Comparison of ENCODE assay signal across 20 cellular contexts in the genomic region with DNA sequence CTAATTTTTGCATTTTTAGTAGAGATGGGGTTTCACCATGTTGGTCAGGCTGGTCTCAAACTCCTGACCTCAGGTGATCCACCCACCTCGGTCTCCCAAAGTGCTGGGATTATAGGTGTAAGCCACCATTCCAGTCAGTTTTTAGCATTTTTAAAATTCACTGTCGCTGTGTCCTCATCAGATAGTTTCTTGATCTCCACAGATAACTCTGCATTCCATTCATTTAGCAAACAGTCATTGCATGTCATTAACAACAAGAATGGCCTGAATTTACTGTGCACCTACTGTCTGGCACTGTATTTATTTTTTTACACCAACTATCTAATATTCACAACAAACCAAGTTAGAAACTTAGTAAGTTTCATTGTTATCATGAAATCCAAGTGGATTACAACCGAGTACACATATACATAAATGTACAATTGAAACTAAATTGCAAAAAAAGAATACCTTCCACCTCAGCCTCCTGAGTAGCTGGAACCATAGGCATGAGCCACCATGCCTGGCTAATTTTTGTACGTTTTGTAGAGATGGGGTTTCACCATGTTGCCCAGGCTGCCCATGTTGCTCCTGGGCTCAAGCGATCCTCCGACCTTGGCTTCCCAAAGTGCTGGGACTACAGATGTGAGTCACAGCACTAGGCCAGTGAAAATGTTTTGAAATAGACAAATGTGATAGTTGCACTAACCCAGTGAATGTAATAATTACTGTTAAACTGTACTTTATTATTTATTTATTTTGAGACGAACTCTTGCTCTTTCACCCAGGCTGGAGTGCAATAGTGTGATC. TPM values are rescaled to one million over a fixed set of nuclear protein-coding genes. Genes with fewer than 3 reads are reported as not detected.
A peak's percentile ranks its signal among the peaks of the same experiment; 100 is the strongest.
DNase-seq lines count a peak whose midpoint lies in the region; FAIRE-seq and TF ChIP-seq lines count a peak whose summit lies in the region.
"Had no signal": no experiment of that assay in that cellular context is flagged by ENCODE, and none has a peak within 500 bp of the region (broad histone marks: within the 10 kb centered on the region; RNA-seq: fewer than 3 reads in every experiment).

No MANE protein-coding gene starts in this region.

- H3K4me1 Mint-ChIP-seq in activated CD4-positive, alpha-beta T cell treated with anti-CD3 and anti-CD28 coated beads, Interleukin-2, amount 10 ng/mL, durations not matched to agents 24 days and 14 days, result peaks cover 8% of the 10 kb centered on the region
- no peaks in the 10 kb centered on the region for H3K4me1 Mint-ChIP-seq in endothelial cell (ENCODE audit: unreplicated experiment)

- H3K27ac Mint-ChIP-seq in activated CD4-positive, alpha-beta T cell treated with anti-CD3 and anti-CD28 coated beads, Interleukin-2, amount 10 ng/mL, durations not matched to agents 24 days and 14 days, result no peak overlapping the region
- H3K27ac Mint-ChIP-seq in endothelial cell (ENCODE audit: unreplicated experiment), result peak overlapping the region; percentile 73
- H3K27ac Mint-ChIP-seq: CD4-positive, alpha-beta T cell; HFFc6 had no signal

- DNase-seq in activated CD4-positive, alpha-beta T cell treated with anti-CD3 and anti-CD28 coated beads, Interleukin-2, amount 10 ng/mL, durations not matched to agents 24 days and 14 days, result peak; percentile 26
- DNase-seq in activated CD4-positive, alpha-beta T cell treated with anti-CD3 and anti-CD28 coated beads for 1 hour, result no peak
- DNase-seq in adrenal gland (peak; percentile 38 to 70 (median 67)), endothelial cell (ENCODE audit: low spot score) (no peak), RCC 7860 (ENCODE audit: low spot score) (no peak), SJCRH30 (no peak), stomach (no peak)
- DNase-seq: AML-193; CD4-positive, alpha-beta T cell; DMS153; DMS79; GDM1; GOT3; H7; HFFc6 had no signal

- TF ChIP-seq POLR2A in adrenal gland (IDR thresholded peaks at IDR 0.05) (no peak), stomach (IDR thresholded peaks at IDR 0.05) (no peak)

- peaks cover 4 to 37% of the 10 kb centered on the region in 2 donors for H3K4me1 ChIP-seq in adrenal gland (replicated peaks in 1 of 2)
- no peaks in the 10 kb centered on the region for H3K4me1 ChIP-seq in SJCRH30
- peaks cover 9 to 36% (median 22%) of the 10 kb centered on the region in 4 donors for H3K4me1 ChIP-seq in stomach

- H3K9me3 ChIP-seq in adrenal gland (replicated peaks in 1 of 3), result no peaks in the 10 kb centered on the region
- H3K9me3 ChIP-seq in SJCRH30 (replicated peaks), result no peaks in the 10 kb centered on the region
- no peaks in the 10 kb centered on the region for H3K9me3 ChIP-seq in stomach
- H3K9me3 ChIP-seq: A549 had no signal

- no peaks in the 10 kb centered on the region for H3K9me3 Mint-ChIP-seq in activated CD4-positive, alpha-beta T cell treated with anti-CD3 and anti-CD28 coated beads, Interleukin-2, amount 10 ng/mL, durations not matched to agents 24 days and 14 days
- no peaks in the 10 kb centered on the region for H3K9me3 Mint-ChIP-seq in endothelial cell (ENCODE audit: unreplicated experiment)
- H3K9me3 Mint-ChIP-seq: CD4-positive, alpha-beta T cell; HFFc6 had no signal

- no peak overlapping the region for H3K4me3 Mint-ChIP-seq in activated CD4-positive, alpha-beta T cell treated with anti-CD3 and anti-CD28 coated beads, Interleukin-2, amount 10 ng/mL, durations not matched to agents 24 days and 14 days
- no peak overlapping the region for H3K4me3 Mint-ChIP-seq in endothelial cell (ENCODE audit: unreplicated experiment)
- H3K4me3 Mint-ChIP-seq: CD4-positive, alpha-beta T cell; HFFc6 had no signal

- H3K36me3 Mint-ChIP-seq in activated CD4-positive, alpha-beta T cell treated with anti-CD3 and anti-CD28 coated beads, Interleukin-2, amount 10 ng/mL, durations not matched to agents 24 days and 14 days (ENCODE audit: low read depth), result peaks cover 24% of the 10 kb centered on the region
- no peaks in the 10 kb centered on the region for H3K36me3 Mint-ChIP-seq in endothelial cell (ENCODE audit: low read depth, unreplicated experiment)

- peak overlapping the region in 2 of 5 donors; percentile 3 to 32 for H3K27ac ChIP-seq in adrenal gland
- no peak overlapping the region for H3K27ac ChIP-seq in SJCRH30
- no peak overlapping the region for H3K27ac ChIP-seq in stomach
- H3K27ac ChIP-seq: 22Rv1, A549, C4-2B had no signal

- H3K4me3 ChIP-seq in adrenal gland (no peak overlapping the region), SJCRH30 (no peak overlapping the region), stomach (no peak overlapping the region)
- H3K4me3 ChIP-seq: A549 had no signal

- WGBS in adrenal gland, 4 donors, result 60 to 69% (median 64%) methylated on average over 7 of the region's 7 CpGs
- 91 to 96% (median 93%) methylated on average over 7 of the region's 7 CpGs for WGBS in stomach, 5 donors

- TF ChIP-seq CTCF in adrenal gland (IDR thresholded peaks at IDR 0.05), result no peak
- no peak for TF ChIP-seq CTCF in endothelial cell (IDR thresholded peaks at IDR 0.05; ENCODE audit: unreplicated experiment)
- TF ChIP-seq CTCF in stomach (IDR thresholded peaks at IDR 0.05), result no peak

- intact Hi-C loops in activated CD4-positive, alpha-beta T cell treated with anti-CD3 and anti-CD28 coated beads, Interleukin-2, amount 10 ng/mL, durations not matched to agents 24 days and 14 days (cut with micrococcal nuclease), result no loop called here
- intact Hi-C loops in adrenal gland (cut with DNase I), result no loop called here
- intact Hi-C loops in stomach (cut with DNase I; ENCODE audit: low total_unique reads), result no loop called here

- H3K27me3 ChIP-seq in adrenal gland (no peaks in the 10 kb centered on the region), SJCRH30 (no peaks in the 10 kb centered on the region), stomach (no peaks in the 10 kb centered on the region)

- H3K36me3 ChIP-seq in adrenal gland (replicated peaks in 1 of 2) (peaks cover 0 to 9% of the 10 kb centered on the region in 2 donors), SJCRH30 (peaks cover 9% of the 10 kb centered on the region; the same call in 1 of the 2 replicates), stomach (peaks cover 0 to 35% (median 29%) of the 10 kb centered on the region in 4 donors)

- no peak for FAIRE-seq in RCC 7860 (lab: Jason Lieb, UNC)
- FAIRE-seq: A549, GM12892, HTR-8/SVneo had no signal

- no peak for TF ChIP-seq EP300 in stomach (IDR thresholded peaks at IDR 0.05)

- H3K27me3 Mint-ChIP-seq in activated CD4-positive, alpha-beta T cell treated with anti-CD3 and anti-CD28 coated beads, Interleukin-2, amount 10 ng/mL, durations not matched to agents 24 days and 14 days, result no peaks in the 10 kb centered on the region
- no peaks in the 10 kb centered on the region for H3K27me3 Mint-ChIP-seq in endothelial cell (ENCODE audit: unreplicated experiment)
- H3K27me3 Mint-ChIP-seq: CD4-positive, alpha-beta T cell had no signal

RNA-seq across cellular contexts. Expression of a gene that starts 4.3 kb away (rescaled TPM):
- 14.4 and 17.2 TPM in 2 replicates for total RNA-seq in activated CD4-positive, alpha-beta T cell treated with anti-CD3 and anti-CD28 coated beads, Interleukin-2, amount 10 ng/mL, durations not matched to agents 24 days and 14 days
- total RNA-seq in adrenal gland (10 to 100 TPM; 20.1 to 44.8 (median 31.5) TPM), endothelial cell (ENCODE audit: unreplicated experiment) (4.6 TPM), stomach (10 to 100 TPM in 2 of 5 donors, 1 to 10 TPM in 2, not detected in 1; 4.0 to 25.1 (median 15.8) TPM)
- polyA plus RNA-seq in adrenal gland (10 to 100 TPM; 24.7 to 50.7 (median 26.8) TPM), stomach (10 to 100 TPM; 31.2 to 53.6 (median 32.2) TPM)
- 11.5 and 12.7 TPM in 2 replicates for total RNA-seq in SJCRH30 (2014; rRNA removed; shearing (Covaris generic))

RNA-seq across cellular contexts. Expression of a gene that starts 4.7 kb away (rescaled TPM):
- total RNA-seq in activated CD4-positive, alpha-beta T cell treated with anti-CD3 and anti-CD28 coated beads, Interleukin-2, amount 10 ng/mL, durations not matched to agents 24 days and 14 days, result 69.4 and 74.5 TPM in 2 replicates
- total RNA-seq in adrenal gland (10 to 100 TPM in 7 of 8 donors, 1 to 10 TPM in 1; 9.4 to 36.8 (median 21.3) TPM), endothelial cell (ENCODE audit: unreplicated experiment) (24.7 TPM), stomach (10 to 100 TPM; 16.2 to 30.6 (median 23.3) TPM)
- polyA plus RNA-seq in adrenal gland (10 to 100 TPM; 29.0 to 62.1 (median 44.9) TPM), stomach (10 to 100 TPM; 17.9 to 25.1 (median 22.8) TPM)
- total RNA-seq in SJCRH30 (2014; rRNA removed; shearing (Covaris generic)), result 61.1 and 71.0 TPM in 2 replicates

RNA-seq across cellular contexts. Expression of a gene that starts 57.3 kb away (rescaled TPM):
- 55.9 and 67.1 TPM in 2 replicates for total RNA-seq in activated CD4-positive, alpha-beta T cell treated with anti-CD3 and anti-CD28 coated beads, Interleukin-2, amount 10 ng/mL, durations not matched to agents 24 days and 14 days
- total RNA-seq in adrenal gland (100 to 1,000 TPM in 3 of 8 donors, 10 to 100 TPM in 5; 56.8 to 144 (median 85.1) TPM), endothelial cell (ENCODE audit: unreplicated experiment) (125 TPM), stomach (100 to 1,000 TPM in 1 of 5 donors, 10 to 100 TPM in 4; 25.9 to 112 (median 62.4) TPM)
- polyA plus RNA-seq in adrenal gland (100 to 1,000 TPM in 2 of 3 donors, 10 to 100 TPM in 1; 71.7 to 262 (median 203) TPM), stomach (100 to 1,000 TPM in 2 of 3 donors, 10 to 100 TPM in 1; 93.8 to 124 (median 117) TPM)
- total RNA-seq in SJCRH30 (2014; rRNA removed; shearing (Covaris generic)), result 46.8 and 49.3 TPM in 2 replicates

Comparison
In these comparisons a context has a peak if more than half of its experiments do, and no peak if none do; other contexts are left out.
1. DNase-seq: peak in activated CD4-positive, alpha-beta T cell treated with anti-CD3 and anti-CD28 coated beads, Interleukin-2, amount 10 ng/mL, durations not matched to agents 24 days and 14 days (single experiment) and adrenal gland (7 of 7); none in activated CD4-positive, alpha-beta T cell treated with anti-CD3 and anti-CD28 coated beads for 1 hour (single experiment), endothelial cell (single experiment), RCC 7860 (single experiment), SJCRH30 (0 of 2) and stomach (single experiment).